ENCODE assay signal across 18 cellular contexts in genomic region chr22:35230417-35230816, GRCh38. TPM values are rescaled to one million over a fixed set of nuclear protein-coding genes. Genes with fewer than 3 reads are reported as not detected.
DNase-seq lines count a peak whose midpoint lies in the region; ATAC-seq and TF ChIP-seq lines count a peak whose summit lies in the region.
"Had no signal": no experiment of that assay in that cellular context is flagged by ENCODE, and none has a peak within 500 bp of the region (broad histone marks: within the 10 kb centered on the region; RNA-seq: fewer than 3 reads in every experiment).

No MANE protein-coding gene starts in this region.

- H3K79me2 ChIP-seq in Karpas-422 (ENCODE audit: low read length): peaks cover 57% of the 10 kb centered on the region

- H3K36me3 Mint-ChIP-seq in activated T-cell treated with anti-CD3 and anti-CD28 coated beads, Interleukin-2, amount 50 U/mL, for 72 hours (ENCODE audit: insufficient read depth in 2 of 2): no peaks in the 10 kb centered on the region
- H3K36me3 Mint-ChIP-seq in activated T-cell treated with anti-CD3 and anti-CD28 coated beads, Interleukin-2, amount 50 U/mL, for 4 hours (ENCODE audit: insufficient read depth): no peaks in the 10 kb centered on the region
- H3K36me3 Mint-ChIP-seq in stimulated activated memory B cell treated with anti-CD40 and anti-IgM and Interleukin-4, amounts not matched to agents 10 μg/mL and 1 μg/mL and 100 μg/mL, for 72 hours: no peaks in the 10 kb centered on the region
- H3K36me3 Mint-ChIP-seq: naive thymus-derived CD4-positive, alpha-beta T cell; T-cell had no signal

- no peaks in the 10 kb centered on the region for H3K27me3 ChIP-seq in Karpas-422 (ENCODE audit: low read length)
- no peaks in the 10 kb centered on the region for H3K27me3 ChIP-seq in WERI-Rb-1 (ENCODE audit: insufficient read depth, low read depth, severe bottlenecking)
- peaks cover 10% of the 10 kb centered on the region for H3K27me3 ChIP-seq in adrenal gland
- H3K27me3 ChIP-seq in aorta (ENCODE audit: control insufficient read depth in 1 of 2, insufficient read depth in 2 of 2, low read length in 1 of 2): peaks cover 0 to 4% of the 10 kb centered on the region in 2 donors
- H3K27me3 ChIP-seq: uterus had no signal

- no peak for ATAC-seq in activated T-cell treated with anti-CD3 and anti-CD28 coated beads, Interleukin-2, amount 50 U/mL, for 72 hours (replicated peaks in 1 of 2)
- ATAC-seq in activated T-cell treated with anti-CD3 and anti-CD28 coated beads, Interleukin-2, amount 50 U/mL, for 4 hours: no peak
- ATAC-seq in stimulated activated memory B cell treated with anti-CD40 and anti-IgM and Interleukin-4, amounts not matched to agents 10 μg/mL and 1 μg/mL and 100 μg/mL, for 72 hours: no peak
- ATAC-seq in aorta (ENCODE audit: low FRiP score): no peak
- ATAC-seq: activated CD4-positive, CD25-positive, alpha-beta regulatory T cell treated with anti-CD3 and anti-CD28 coated beads, Interleukin-2, amount 50 U/mL, for 24 hours; gastrocnemius medialis; naive thymus-derived CD4-positive, alpha-beta T cell had no signal

- peaks cover 8% of the 10 kb centered on the region; the same call in 1 of the 2 replicates for H4K20me1 ChIP-seq in Karpas-422 (ENCODE audit: insufficient read depth, low read depth, low read length)

- no peak overlapping the region for H2AFZ ChIP-seq in Karpas-422 (ENCODE audit: low read length)

- no peak overlapping the region for H3K27ac Mint-ChIP-seq in activated T-cell treated with anti-CD3 and anti-CD28 coated beads, Interleukin-2, amount 50 U/mL, for 72 hours
- no peak overlapping the region for H3K27ac Mint-ChIP-seq in stimulated activated memory B cell treated with anti-CD40 and anti-IgM and Interleukin-4, amounts not matched to agents 10 μg/mL and 1 μg/mL and 100 μg/mL, for 72 hours
- H3K27ac Mint-ChIP-seq: T-cell had no signal

- H3K9ac ChIP-seq in Karpas-422 (ENCODE audit: low read length): peak overlapping the region; percentile 78

- no peak for TF ChIP-seq CTCF in WERI-Rb-1 (IDR thresholded peaks at IDR 0.05; ENCODE audit: low read depth, low read length)
- TF ChIP-seq CTCF in adrenal gland (IDR thresholded peaks at IDR 0.05): no peak

- H3K4me3 Mint-ChIP-seq in activated T-cell treated with anti-CD3 and anti-CD28 coated beads, Interleukin-2, amount 50 U/mL, for 72 hours: peak overlapping the region; percentile 60 to 61
- H3K4me3 Mint-ChIP-seq in activated T-cell treated with anti-CD3 and anti-CD28 coated beads, Interleukin-2, amount 50 U/mL, for 4 hours: no peak overlapping the region
- peak overlapping the region; percentile 1 for H3K4me3 Mint-ChIP-seq in stimulated activated memory B cell treated with anti-CD40 and anti-IgM and Interleukin-4, amounts not matched to agents 10 μg/mL and 1 μg/mL and 100 μg/mL, for 72 hours

- H3K9me3 Mint-ChIP-seq in activated T-cell treated with anti-CD3 and anti-CD28 coated beads, Interleukin-2, amount 50 U/mL, for 72 hours: no peaks in the 10 kb centered on the region
- H3K9me3 Mint-ChIP-seq in activated T-cell treated with anti-CD3 and anti-CD28 coated beads, Interleukin-2, amount 50 U/mL, for 4 hours: peaks cover 3% of the 10 kb centered on the region
- H3K9me3 Mint-ChIP-seq in stimulated activated memory B cell treated with anti-CD40 and anti-IgM and Interleukin-4, amounts not matched to agents 10 μg/mL and 1 μg/mL and 100 μg/mL, for 72 hours: peaks cover 3% of the 10 kb centered on the region
- H3K9me3 Mint-ChIP-seq: T-cell had no signal

- H3K27me3 Mint-ChIP-seq in activated T-cell treated with anti-CD3 and anti-CD28 coated beads, Interleukin-2, amount 50 U/mL, for 72 hours (ENCODE audit: low read depth): peaks cover 31% of the 10 kb centered on the region
- peaks cover 14% of the 10 kb centered on the region for H3K27me3 Mint-ChIP-seq in activated T-cell treated with anti-CD3 and anti-CD28 coated beads, Interleukin-2, amount 50 U/mL, for 4 hours (ENCODE audit: low read depth)
- H3K27me3 Mint-ChIP-seq in stimulated activated memory B cell treated with anti-CD40 and anti-IgM and Interleukin-4, amounts not matched to agents 10 μg/mL and 1 μg/mL and 100 μg/mL, for 72 hours: peaks cover 23% of the 10 kb centered on the region

- H3K4me2 ChIP-seq in Karpas-422 (ENCODE audit: low read depth, low read length, poor library complexity, severe bottlenecking): peak overlapping the region; percentile 87
- H3K4me2 ChIP-seq: smooth muscle cell had no signal

- no peak for DNase-seq in activated T-cell treated with anti-CD3 and anti-CD28 coated beads, Interleukin-2, amount 50 U/mL, for 72 hours
- DNase-seq in activated T-cell treated with anti-CD3 and anti-CD28 coated beads, Interleukin-2, amount 50 U/mL, for 4 hours: no peak
- DNase-seq in Karpas-422 (peak; percentile 43), WERI-Rb-1 (peak; percentile 39), adrenal gland (no peak), aorta (no peak), NCI-H524 treated with DMSO at 0.1 percent for 48 hours (lab: John Stamatoyannopoulos, UW) (no peak)
- DNase-seq: gastrocnemius medialis; Kasumi-1; lower lobe of right lung; naive thymus-derived CD4-positive, alpha-beta T cell; NCI-H1694; T-cell; uterus had no signal

- H3K4me1 ChIP-seq in Karpas-422 (ENCODE audit: low read length): peaks cover 43% of the 10 kb centered on the region
- no peaks in the 10 kb centered on the region for H3K4me1 ChIP-seq in adrenal gland (replicated peaks in 1 of 2)
- no peaks in the 10 kb centered on the region for H3K4me1 ChIP-seq in aorta (ENCODE audit: control insufficient read depth in 1 of 2, insufficient read depth in 2 of 2, low read length in 2 of 2)
- H3K4me1 ChIP-seq: gastrocnemius medialis, lower lobe of right lung, uterus had no signal

- intact Hi-C loops in adrenal gland (cut with DNase I) (no loop called here), aorta (cut with DNase I) (no loop called here)

- H3K36me3 ChIP-seq in Karpas-422 (ENCODE audit: insufficient read depth, low read length) (peaks cover 25% of the 10 kb centered on the region), WERI-Rb-1 (no peaks in the 10 kb centered on the region; the same call in none of the 2 replicates), adrenal gland (replicated peaks in 1 of 2) (no peaks in the 10 kb centered on the region), aorta (ENCODE audit: control insufficient read depth in 1 of 2, insufficient read depth in 2 of 2, low read length in 1 of 2) (no peaks in the 10 kb centered on the region)
- H3K36me3 ChIP-seq: gastrocnemius medialis, lower lobe of right lung, uterus had no signal

- no peak for TF ChIP-seq POLR2A in adrenal gland (IDR thresholded peaks at IDR 0.05)

- H3K27ac ChIP-seq in Karpas-422 (ENCODE audit: low read length): peak overlapping the region; percentile 16; the same call in 1 of the 2 replicates
- peak overlapping the region; percentile 78 for H3K27ac ChIP-seq in WERI-Rb-1
- no peak overlapping the region for H3K27ac ChIP-seq in adrenal gland
- no peak overlapping the region for H3K27ac ChIP-seq in aorta (ENCODE audit: low read depth in 1 of 2, low read length in 2 of 2)
- H3K27ac ChIP-seq: gastrocnemius medialis, HL-60, lower lobe of right lung, uterus had no signal

- H3K4me3 ChIP-seq in Karpas-422 (ENCODE audit: low read length) (peak overlapping the region; percentile 79), WERI-Rb-1 (ENCODE audit: low read depth, low read length) (peak overlapping the region; percentile 50), adrenal gland (no peak overlapping the region), aorta (ENCODE audit: low read length in 2 of 2) (no peak overlapping the region)
- H3K4me3 ChIP-seq: gastrocnemius medialis, lower lobe of right lung, smooth muscle cell, uterus had no signal

- peaks cover 9% of the 10 kb centered on the region for H3K4me1 Mint-ChIP-seq in activated T-cell treated with anti-CD3 and anti-CD28 coated beads, Interleukin-2, amount 50 U/mL, for 72 hours (ENCODE audit: low read depth)
- peaks cover 2% of the 10 kb centered on the region for H3K4me1 Mint-ChIP-seq in activated T-cell treated with anti-CD3 and anti-CD28 coated beads, Interleukin-2, amount 50 U/mL, for 4 hours (ENCODE audit: low read depth)
- H3K4me1 Mint-ChIP-seq in stimulated activated memory B cell treated with anti-CD40 and anti-IgM and Interleukin-4, amounts not matched to agents 10 μg/mL and 1 μg/mL and 100 μg/mL, for 72 hours: peaks cover 9% of the 10 kb centered on the region

- H3K9me3 ChIP-seq in Karpas-422 (ENCODE audit: low read length) (no peaks in the 10 kb centered on the region), WERI-Rb-1 (ENCODE audit: severe bottlenecking) (no peaks in the 10 kb centered on the region), adrenal gland (replicated peaks in 1 of 3) (no peaks in the 10 kb centered on the region), aorta (ENCODE audit: control insufficient read depth, low read length) (peaks cover 6% of the 10 kb centered on the region)
- H3K9me3 ChIP-seq: gastrocnemius medialis, lower lobe of right lung, uterus had no signal

- H3K9me2 ChIP-seq in Karpas-422 (replicated peaks; ENCODE audit: insufficient read depth, low read length): no peaks in the 10 kb centered on the region

RNA-seq across cellular contexts. Expression of gene HMGXB4, which starts 26.9 kb away (rescaled TPM):
- 10 to 100 TPM; 39.3 to 43.5 TPM for total RNA-seq in activated T-cell treated with anti-CD3 and anti-CD28 coated beads, Interleukin-2, amount 50 U/mL, for 72 hours
- 10 to 100 TPM; 29.7 to 31.4 (median 30.6) TPM for total RNA-seq in activated T-cell treated with anti-CD3 and anti-CD28 coated beads, Interleukin-2, amount 50 U/mL, for 4 hours
- total RNA-seq in Karpas-422 (2014; rRNA removed; shearing (Covaris generic); ENCODE audit: low replicate concordance): 13.5 and 19.1 TPM in 2 replicates
- total RNA-seq in adrenal gland: 10 to 100 TPM in 6 of 8 donors, 1 to 10 TPM in 2; 5.4 to 26.1 (median 19.9) TPM
- polyA plus RNA-seq in adrenal gland: 10 to 100 TPM in 1 of 3 donors, 1 to 10 TPM in 2; 5.5 to 19.7 (median 9.0) TPM
- total RNA-seq in aorta: 10 to 100 TPM; 15.3 to 16.0 TPM
- polyA plus RNA-seq in aorta: 1 to 10 TPM; 7.5 to 9.3 TPM

Comparison
In these comparisons a context has a peak if more than half of its experiments do, and no peak if none do; other contexts are left out.
1. DNase-seq: peak in Karpas-422 (single experiment) and WERI-Rb-1 (single experiment); none in activated T-cell treated with anti-CD3 and anti-CD28 coated beads, Interleukin-2, amount 50 U/mL, for 72 hours (0 of 2), activated T-cell treated with anti-CD3 and anti-CD28 coated beads, Interleukin-2, amount 50 U/mL, for 4 hours (single experiment), adrenal gland (0 of 7), aorta (0 of 2) and NCI-H524 treated with DMSO at 0.1 percent for 48 hours (single experiment).
2. H3K27ac ChIP-seq: peak in Karpas-422 (single experiment) and WERI-Rb-1 (single experiment); none in adrenal gland (0 of 5) and aorta (0 of 2).
3. H3K4me3 ChIP-seq: peak in Karpas-422 (single experiment) and WERI-Rb-1 (single experiment); none in adrenal gland (0 of 4) and aorta (0 of 2).